ENCODE assay signal across 1 cellular context in the genomic region with DNA sequence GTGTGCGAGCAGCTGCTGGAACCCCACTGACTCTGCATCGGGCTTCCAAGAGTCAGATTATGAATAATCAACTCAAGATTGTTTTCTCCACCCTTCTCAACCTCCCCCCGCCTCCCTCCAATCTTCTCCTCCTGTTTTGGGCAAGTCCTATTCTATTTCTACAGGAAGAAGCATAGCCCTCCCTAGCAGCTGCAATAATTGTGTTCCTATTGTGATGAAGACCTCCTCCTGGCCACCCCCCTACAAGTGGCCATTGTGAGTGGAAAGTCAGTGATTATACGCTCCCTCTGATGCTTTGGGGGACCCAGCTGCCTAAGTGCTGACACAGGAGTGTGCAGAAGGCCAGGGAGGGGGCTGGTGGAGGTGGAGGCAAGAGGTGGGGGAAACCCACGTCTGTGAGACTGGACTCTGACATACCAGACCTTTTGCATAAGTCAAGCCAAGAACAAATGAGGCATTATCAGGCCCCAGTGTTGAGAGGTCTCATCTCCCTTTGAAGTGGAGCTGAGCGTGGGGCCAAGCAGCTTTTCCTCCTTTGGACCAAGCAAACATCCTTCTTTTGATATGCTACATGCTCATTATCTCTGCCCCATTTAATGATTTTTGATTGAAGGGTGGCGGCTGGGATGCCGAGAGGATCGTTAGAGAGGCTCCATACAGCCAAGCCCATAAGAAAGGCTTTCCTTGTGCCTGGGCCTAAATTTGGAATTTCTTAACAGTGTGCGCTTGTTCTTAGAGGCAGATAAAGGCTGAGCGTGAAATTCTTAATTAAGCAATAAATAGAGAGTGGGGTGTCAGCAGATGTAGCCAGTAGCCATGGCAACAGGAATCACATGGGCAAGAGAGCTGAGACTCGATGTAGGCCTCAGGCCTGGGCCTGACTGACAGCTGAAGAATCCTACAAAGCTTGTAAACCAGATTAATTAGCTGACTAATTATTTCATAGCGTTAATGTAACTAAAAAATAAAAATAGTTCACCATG.
TF ChIP-seq lines count a peak whose summit lies in the region.

No MANE protein-coding gene starts in this region.

TF ChIP-seq in HepG2, 621 proteins besides CTCF, POLR2A, EP300 and RAD21:
- TF ChIP-seq, protein P1, sequence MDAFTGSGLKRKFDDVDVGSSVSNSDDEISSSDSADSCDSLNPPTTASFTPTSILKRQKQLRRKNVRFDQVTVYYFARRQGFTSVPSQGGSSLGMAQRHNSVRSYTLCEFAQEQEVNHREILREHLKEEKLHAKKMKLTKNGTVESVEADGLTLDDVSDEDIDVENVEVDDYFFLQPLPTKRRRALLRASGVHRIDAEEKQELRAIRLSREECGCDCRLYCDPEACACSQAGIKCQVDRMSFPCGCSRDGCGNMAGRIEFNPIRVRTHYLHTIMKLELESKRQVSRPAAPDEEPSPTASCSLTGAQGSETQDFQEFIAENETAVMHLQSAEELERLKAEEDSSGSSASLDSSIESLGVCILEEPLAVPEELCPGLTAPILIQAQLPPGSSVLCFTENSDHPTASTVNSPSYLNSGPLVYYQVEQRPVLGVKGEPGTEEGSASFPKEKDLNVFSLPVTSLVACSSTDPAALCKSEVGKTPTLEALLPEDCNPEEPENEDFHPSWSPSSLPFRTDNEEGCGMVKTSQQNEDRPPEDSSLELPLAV (CRISPR knock-in tag; conservative IDR thresholded peaks at IDR 0.05; ENCODE audit: low read depth): no peak
- TF ChIP-seq TCF7 (IDR thresholded peaks at IDR 0.05; ENCODE audit: low read depth): peak; percentile 27; the same call in 1 of the 2 replicates
